In genomic region chr2:37982847-37983246, GRCh38 we compare ENCODE assay signal across 14 cellular contexts.
"Had no signal": no experiment of that assay in that cellular context is flagged by ENCODE, and none has a peak within 500 bp of the region (broad histone marks: within the 10 kb centered on the region; RNA-seq: fewer than 3 reads in every experiment).

No MANE protein-coding gene starts in this region.

- H3K27me3 ChIP-seq: brain microvascular endothelial cell, cardiac muscle cell had no signal

- H3K36me3 ChIP-seq: brain microvascular endothelial cell, cardiac muscle cell had no signal

- H3K4me3 Mint-ChIP-seq: activated CD4-positive, alpha-beta memory T cell treated with anti-CD3 and anti-CD28 coated beads for 36 hours; activated CD4-positive, alpha-beta T cell treated with anti-CD3 and anti-CD28 coated beads, Interleukin-2, amount 10 ng/mL, durations not matched to agents 7 days and 5 days; activated naive CD4-positive, alpha-beta T cell treated with anti-CD3 and anti-CD28 coated beads for 36 hours; activated naive CD8-positive, alpha-beta T cell; activated T-cell treated with anti-CD3 and anti-CD28 coated beads, Interleukin-2, amount 50 U/mL, for 4 hours; activated T-helper 17 cell treated with anti-CD3 and anti-CD28 coated beads, Interleukin-2, amount 50 U/mL, for 72 hours; T-helper 1 cell treated with Interleukin-12 subunit alpha and Interleukin-12 subunit beta and Interleukin-4 antibody, amounts not matched to agents 30 μg/mL and 1 μg/mL, for 36 hours had no signal

- H3K27ac ChIP-seq: brain microvascular endothelial cell, cardiac muscle cell, KMS-11, PC-9 had no signal

- H3K27me3 Mint-ChIP-seq: activated CD4-positive, alpha-beta T cell treated with anti-CD3 and anti-CD28 coated beads, Interleukin-2, amount 10 ng/mL, durations not matched to agents 7 days and 5 days; activated naive CD8-positive, alpha-beta T cell had no signal

- H3K36me3 Mint-ChIP-seq: activated CD4-positive, alpha-beta memory T cell treated with anti-CD3 and anti-CD28 coated beads for 36 hours had no signal

- H3K27ac Mint-ChIP-seq: activated CD4-positive, alpha-beta memory T cell treated with anti-CD3 and anti-CD28 coated beads for 36 hours; activated CD4-positive, alpha-beta T cell treated with anti-CD3 and anti-CD28 coated beads, Interleukin-2, amount 10 ng/mL, durations not matched to agents 7 days and 5 days; activated naive CD4-positive, alpha-beta T cell treated with anti-CD3 and anti-CD28 coated beads for 36 hours; activated naive CD8-positive, alpha-beta T cell; activated T-helper 17 cell treated with anti-CD3 and anti-CD28 coated beads, Interleukin-2, amount 50 U/mL, for 72 hours; T-helper 1 cell treated with Interleukin-12 subunit alpha and Interleukin-12 subunit beta and Interleukin-4 antibody, amounts not matched to agents 30 μg/mL and 1 μg/mL, for 36 hours had no signal

- H3K9me3 Mint-ChIP-seq: activated CD4-positive, alpha-beta memory T cell treated with anti-CD3 and anti-CD28 coated beads for 36 hours; activated CD4-positive, alpha-beta T cell treated with anti-CD3 and anti-CD28 coated beads, Interleukin-2, amount 10 ng/mL, durations not matched to agents 7 days and 5 days; activated naive CD4-positive, alpha-beta T cell treated with anti-CD3 and anti-CD28 coated beads for 36 hours; activated T-cell treated with anti-CD3 and anti-CD28 coated beads, Interleukin-2, amount 50 U/mL, for 4 hours; activated T-helper 17 cell treated with anti-CD3 and anti-CD28 coated beads, Interleukin-2, amount 50 U/mL, for 72 hours; T-helper 1 cell treated with Interleukin-12 subunit alpha and Interleukin-12 subunit beta and Interleukin-4 antibody, amounts not matched to agents 30 μg/mL and 1 μg/mL, for 36 hours had no signal

- H2AFZ ChIP-seq: PC-9 had no signal

- DNase-seq: activated gamma-delta T cell, NCI-H1048, SHP77 treated with DMSO at 0.1 percent for 48 hours had no signal

- H3K9ac ChIP-seq: KMS-11 had no signal

- H3K4me3 ChIP-seq: PC-9 had no signal

- ATAC-seq: activated T-cell treated with anti-CD3 and anti-CD28 coated beads, Interleukin-2, amount 50 U/mL, for 4 hours; activated T-helper 17 cell treated with anti-CD3 and anti-CD28 coated beads, Interleukin-2, amount 50 U/mL, for 72 hours had no signal
